Comparison of ENCODE assay signal across 13 cellular contexts in the genomic region with DNA sequence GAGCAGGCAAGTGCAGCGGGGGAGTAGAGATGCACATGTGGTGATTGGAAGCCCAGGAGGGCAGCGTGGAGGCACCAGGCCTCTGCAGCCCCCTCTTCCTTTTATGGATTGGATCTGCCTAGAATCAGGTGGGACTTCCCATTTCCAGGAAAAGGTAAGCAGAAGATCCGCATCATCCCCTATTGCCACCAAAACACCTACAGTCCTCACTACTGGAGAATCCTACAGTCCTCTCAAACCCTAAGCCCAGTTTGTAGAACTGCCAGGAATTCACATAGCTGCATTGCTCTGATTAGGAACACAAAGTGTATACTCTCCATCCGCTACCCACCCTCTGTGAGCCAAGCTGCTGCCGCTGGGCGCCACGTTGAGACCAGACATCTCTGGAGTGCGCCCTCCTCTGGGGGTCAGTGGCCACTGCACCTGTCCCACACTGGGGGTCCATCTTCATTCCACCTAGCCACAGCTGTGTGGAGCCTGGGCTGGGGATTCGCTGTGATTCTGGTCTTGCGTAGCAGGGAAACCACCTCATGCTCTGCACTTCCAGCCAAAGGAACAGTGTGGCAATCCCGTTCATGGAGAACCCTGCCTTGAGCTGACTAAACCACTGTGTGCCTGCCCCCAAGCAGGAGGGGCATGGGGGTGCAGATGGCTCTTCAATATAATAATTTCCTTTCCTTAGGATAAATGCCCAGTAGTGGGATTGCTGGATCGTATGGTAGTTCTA.
DNase-seq lines count a peak whose midpoint lies in the region; ATAC-seq and TF ChIP-seq lines count a peak whose summit lies in the region.
"Had no signal": no experiment of that assay in that cellular context is flagged by ENCODE, and none has a peak within 500 bp of the region (broad histone marks: within the 10 kb centered on the region; RNA-seq: fewer than 3 reads in every experiment).

No MANE protein-coding gene starts in this region.

- DNase-seq in ELR (ENCODE audit: low read depth) (peak; percentile 6), NAMALWA (ENCODE audit: low spot score) (peak; percentile 17), choroid plexus epithelial cell (ENCODE audit: low read depth) (peak; percentile 24), nephron progenitor cell (peak; percentile 23), suprapubic skin (ENCODE audit: low spot score in 2 of 2) (no peak), GM19240 (ENCODE audit: insufficient read length, low spot score) (no peak), heart left ventricle (no peak)
- DNase-seq in effector CD8-positive, alpha-beta T cell (lab: John Stamatoyannopoulos, UW), result no peak
- DNase-seq: NCI-H2081, trophoblast cell had no signal

- no peak for TF ChIP-seq POLR2A in suprapubic skin (IDR thresholded peaks at IDR 0.05)
- TF ChIP-seq POLR2A in heart left ventricle (IDR thresholded peaks at IDR 0.05), result no peak

- no peaks in the 10 kb centered on the region for H3K4me1 ChIP-seq in suprapubic skin
- no peaks in the 10 kb centered on the region for H3K4me1 ChIP-seq in heart left ventricle
- H3K4me1 ChIP-seq: gastroesophageal sphincter had no signal

- no peak for ATAC-seq in heart left ventricle
- ATAC-seq: gastroesophageal sphincter, right cardiac atrium had no signal

- H3K4me3 Mint-ChIP-seq in nephron progenitor cell, result no peak overlapping the region
- H3K4me3 Mint-ChIP-seq: brain had no signal

- WGBS in suprapubic skin, result 87% methylated on average over 6 of the region's 12 CpGs
- WGBS in heart left ventricle, 4 donors, result 74 to 91% (median 78%) methylated on average over 12 of the region's 12 CpGs

- peaks cover 13% of the 10 kb centered on the region for H3K27me3 Mint-ChIP-seq in nephron progenitor cell (ENCODE audit: low read depth, poor library complexity)

- H3K4me1 Mint-ChIP-seq in nephron progenitor cell, result no peaks in the 10 kb centered on the region
- H3K4me1 Mint-ChIP-seq: brain had no signal

- no peaks in the 10 kb centered on the region for H3K36me3 Mint-ChIP-seq in nephron progenitor cell (ENCODE audit: low read depth)

- H3K27ac ChIP-seq in suprapubic skin (no peak overlapping the region), heart left ventricle (no peak overlapping the region)
- H3K27ac ChIP-seq: gastroesophageal sphincter had no signal

- H3K4me3 ChIP-seq in choroid plexus epithelial cell (ENCODE audit: low read depth, low read length), result no peak overlapping the region
- H3K4me3 ChIP-seq in suprapubic skin, result no peak overlapping the region
- H3K4me3 ChIP-seq in heart left ventricle, result no peak overlapping the region
- H3K4me3 ChIP-seq: gastroesophageal sphincter had no signal

- H3K36me3 ChIP-seq in suprapubic skin (no peaks in the 10 kb centered on the region), heart left ventricle (no peaks in the 10 kb centered on the region)
- H3K36me3 ChIP-seq: gastroesophageal sphincter had no signal

- intact Hi-C loops in heart left ventricle (cut with DNase I), result no loop called here

- TF ChIP-seq CTCF in choroid plexus epithelial cell (conservative IDR thresholded peaks at IDR 0.05; ENCODE audit: low read depth, low read length) (peak; percentile 51), nephron progenitor cell (IDR thresholded peaks at IDR 0.05) (peak; percentile 31), suprapubic skin (IDR thresholded peaks at IDR 0.05) (no peak), heart left ventricle (IDR thresholded peaks at IDR 0.05) (peak in 4 of 12 donors; percentile 8 to 24 (median 14))

- H3K9me3 ChIP-seq in suprapubic skin, result no peaks in the 10 kb centered on the region
- H3K9me3 ChIP-seq in heart left ventricle, result peaks cover 0 to 5% (median 0%) of the 10 kb centered on the region in 12 donors

- no peak overlapping the region for H3K27ac Mint-ChIP-seq in nephron progenitor cell
- H3K27ac Mint-ChIP-seq: brain had no signal

- no peak for TF ChIP-seq EP300 in suprapubic skin (IDR thresholded peaks at IDR 0.05)

- H3K9me3 Mint-ChIP-seq in nephron progenitor cell, result peaks cover 25% of the 10 kb centered on the region

- no peaks in the 10 kb centered on the region for H3K27me3 ChIP-seq in suprapubic skin
- no peaks in the 10 kb centered on the region for H3K27me3 ChIP-seq in heart left ventricle
- H3K27me3 ChIP-seq: gastroesophageal sphincter had no signal

Comparison
In these comparisons a context has a peak if more than half of its experiments do, and no peak if none do; other contexts are left out.
1. DNase-seq: peak in ELR (single experiment), NAMALWA (single experiment), choroid plexus epithelial cell (single experiment) and nephron progenitor cell (single experiment); none in effector CD8-positive, alpha-beta T cell (single experiment), suprapubic skin (0 of 2), GM19240 (single experiment) and heart left ventricle (0 of 5).
2. CTCF ChIP-seq: peak in choroid plexus epithelial cell (single experiment) and nephron progenitor cell (single experiment); none in suprapubic skin (0 of 2).